9 cellular contexts compared by ENCODE assay signal in genomic region chr14:35401853-35402252, GRCh38. TPM values are rescaled to one million over a fixed set of nuclear protein-coding genes. Genes with fewer than 3 reads are reported as not detected.
DNase-seq lines count a peak whose midpoint lies in the region; ATAC-seq, FAIRE-seq and TF ChIP-seq lines count a peak whose summit lies in the region.
"Had no signal": no experiment of that assay in that cellular context is flagged by ENCODE, and none has a peak within 500 bp of the region (broad histone marks: within the 10 kb centered on the region; RNA-seq: fewer than 3 reads in every experiment).

No MANE protein-coding gene starts in this region.

- ATAC-seq in GM12878 (no peak), HG03175 (IDR thresholded peaks at IDR 0.05; ENCODE audit: unreplicated experiment) (no peak)

- H3K4me1 ChIP-seq in GM12878 (ENCODE audit: control insufficient read depth, insufficient read depth, low read length) (peaks cover 14% of the 10 kb centered on the region), stomach (peaks cover 61 to 77% (median 72%) of the 10 kb centered on the region in 4 donors)

- no peak overlapping the region for H2AFZ ChIP-seq in GM12878 (ENCODE audit: control insufficient read depth, low read depth, low read length)

- POLR2A ChIA-PET in GM12878 (lab: Charles Lee) = interaction anchor here (0.5 to 6.6 kb wide), 10 partner anchors 8 to 113 kb away, joined by 3 to 93 read pairs (median 4); partner anchors contain the start of gene PSMA6

- CTCF ChIA-PET in GM12878 (lab: Yijun Ruan, JAX) = interaction anchor here (0.6 to 24.2 kb wide), 10 partner anchors 16 to 729 kb away, joined by 3 to 438 read pairs (median 16); partner anchors contain the start of gene PSMA6

- H3K9me3 ChIP-seq in GM12878 (replicated peaks; ENCODE audit: control insufficient read depth, insufficient read depth, low read length) (no peaks in the 10 kb centered on the region), stomach (no peaks in the 10 kb centered on the region)

- H3K4me2 ChIP-seq in GM12878 (ENCODE audit: control insufficient read depth, insufficient read depth) = peak overlapping the region; percentile 81

- WGBS in GM12878 (ENCODE audit: insufficient coverage, insufficient replicate concordance, low lambda C conversion rate, missing lambda C conversion rate) = 1% methylated on average over 8 of the region's 8 CpGs
- 9 to 24% (median 17%) methylated on average over 8 of the region's 8 CpGs for WGBS in stomach, 5 donors

- DNase-seq in LNCaP clone FGC (ENCODE audit: low read depth) (no peak), GM12878 (ENCODE audit: low read depth, low spot score) (no peak), kidney tubule cell (ENCODE audit: low spot score) (peak; percentile 27), stomach (no peak), SIG-M5 (lab: John Stamatoyannopoulos, UW) (no peak), germinal center (ENCODE audit: low spot score) (no peak), T1000 (lab: John Stamatoyannopoulos, UW) (no peak)

- H3K9ac ChIP-seq in GM12878 (ENCODE audit: control insufficient read depth, insufficient read depth, low read length) = peak overlapping the region; percentile 94

- H4K20me1 ChIP-seq in GM12878 (ENCODE audit: control insufficient read depth, insufficient read depth) = no peaks in the 10 kb centered on the region; the same call in 1 of the 2 replicates

- TF ChIP-seq CTCF in LNCaP clone FGC (IDR thresholded peaks at IDR 0.05; ENCODE audit: control insufficient read depth, extremely low read depth, insufficient read depth) = no peak
- no peak for TF ChIP-seq CTCF in GM12878 (IDR thresholded peaks at IDR 0.05 in 2 of 3, conservative IDR thresholded peaks at IDR 0.05 in 1 of 3; ENCODE audit: control insufficient read depth in 2 of 3, extremely low read depth in 1 of 3, insufficient read depth in 1 of 3, low read depth in 3 of 3, low read length in 3 of 3)
- TF ChIP-seq CTCF in stomach (IDR thresholded peaks at IDR 0.05) = no peak

- no TSS peak for BruUV-seq in GM12878 (replicated peaks; lab: Mats Ljungman, UMichigan)

- TF ChIP-seq POLR2A in GM12878 (IDR thresholded peaks at IDR 0.05; ENCODE audit: low read depth, low read length) = no peak; the same call in 1 of the 2 replicates
- TF ChIP-seq POLR2A in stomach (IDR thresholded peaks at IDR 0.05) = no peak

- RAD21 ChIA-PET in GM12878 (lab: Charles Lee; ENCODE audit: unreplicated experiment) = interaction anchor here (0.5 to 7.0 kb wide), 18 partner anchors 14 to 837 kb away, joined by 3 to 133 read pairs (median 5); partner anchors contain the start of gene PSMA6

- H3K36me3 ChIP-seq in GM12878 (ENCODE audit: control insufficient read depth in 2 of 2, insufficient read depth in 2 of 2, low read length in 1 of 2) (peaks cover 12 to 20% of the 10 kb centered on the region in 2 experiments), stomach (peaks cover 37 to 48% (median 44%) of the 10 kb centered on the region in 4 donors)

- H3K27ac ChIP-seq in GM12878 (ENCODE audit: control insufficient read depth, insufficient read depth) (peak overlapping the region; percentile 89), stomach (peak overlapping the region; percentile 58 to 100 (median 99))

- H3K27me3 ChIP-seq in GM12878 (replicated peaks in 1 of 2; ENCODE audit: control insufficient read depth in 2 of 2, insufficient read depth in 2 of 2, low read length in 1 of 2) (no peaks in the 10 kb centered on the region), stomach (no peaks in the 10 kb centered on the region)

- peaks cover 40% of the 10 kb centered on the region for H3K79me2 ChIP-seq in GM12878 (ENCODE audit: control insufficient read depth, insufficient read depth, low read length)

- SMC1A ChIA-PET in GM12878 (lab: Charles Lee; ENCODE audit: uncharacterized antibody, unreplicated experiment) = interaction anchor here (0.7 to 7.1 kb wide), 12 partner anchors 9 to 261 kb away, joined by 3 to 108 read pairs (median 6); partner anchors contain the start of gene PSMA6

- no peak for FAIRE-seq in GM12878 (lab: Jason Lieb, UNC)
- FAIRE-seq: H54 had no signal

- TF ChIP-seq RAD21 in GM12878 (IDR thresholded peaks at IDR 0.05; ENCODE audit: insufficient read depth, low read depth, low read length) = no peak

- in situ Hi-C loops in GM12878 (cut with MboI) = loop anchor here (10.0 to 25.0 kb wide), 2 partner anchors 117 to 1065 kb away; no protein-coding TSS in a partner anchor

- intact Hi-C loops in GM12878 (cut with micrococcal nuclease; ENCODE audit: unreplicated experiment) = loop anchor here (5.0 kb wide), 2 partner anchors 70 to 420 kb away; partner anchors contain the start of gene SRP54
- intact Hi-C loops in stomach (cut with DNase I; ENCODE audit: low total_unique reads) = loop anchor here (10.0 kb wide), 2 partner anchors 67 to 107 kb away; partner anchors contain the start of gene PSMA6

- TF ChIP-seq EP300 in GM12878 (IDR thresholded peaks at IDR 0.05; ENCODE audit: borderline replicate concordance in 1 of 2, control insufficient read depth in 1 of 2, low read depth in 2 of 2, low read length in 2 of 2) (no peak), stomach (IDR thresholded peaks at IDR 0.05) (no peak)

- H3K4me3 ChIP-seq in LNCaP clone FGC (ENCODE audit: low read depth, low read length) (peak overlapping the region; percentile 74), GM12878 (peak overlapping the region; percentile 98), stomach (peak overlapping the region; percentile 72 to 97 (median 86))

TF ChIP-seq in GM12878, 131 proteins besides CTCF, POLR2A, EP300 and RAD21:
- no peak for TF ChIP-seq CHD2 (IDR thresholded peaks at IDR 0.05; ENCODE audit: borderline replicate concordance, low read depth, low read length)
- 0 out of 2 replicates have a peak, but pooled peaks have one; percentile 26 for TF ChIP-seq SIN3A (IDR thresholded peaks at IDR 0.05; ENCODE audit: low read depth, low read length)
- TF ChIP-seq CREB1 (IDR thresholded peaks at IDR 0.05; ENCODE audit: low read depth) = peak; percentile 4; the same call in 1 of the 2 replicates
- TF ChIP-seq BMI1 (IDR thresholded peaks at IDR 0.05; ENCODE audit: borderline replicate concordance) = no peak
TF ChIP-seq in GM12878: peak in this region for 2.

RNA-seq across cellular contexts. Expression of gene NFKBIA, which starts 2.7 kb away (rescaled TPM):
- total RNA-seq in GM12878 (2013; cell fraction: nucleolus; rRNA removed) = 374 and 384 TPM in 2 replicates
- total RNA-seq in GM12878 (2014; rRNA removed) (383 and 419 TPM in 2 replicates), GM12878 (2014; rRNA removed; fragmentation: Illumina TruSeq; extraction: Trizol) (278 and 281 TPM in 2 replicates), GM12878 (2021) (303 and 309 TPM in 2 replicates), stomach (100 to 1,000 TPM; 166 to 605 (median 226) TPM)
- polyA plus RNA-seq in GM12878 (2011; ENCODE audit: low read depth) = 104 TPM
- polyA plus RNA-seq in GM12878 (2011; rRNA removed) (149 and 274 TPM in 2 replicates), GM12878 (2014; fragmentation: Illumina TruSeq; extraction: Trizol) (218 and 275 TPM in 2 replicates), GM12878 (2014; fragmentation: Nextera tagmentation; extraction: Ambion mirVana) (100 to 1,000 TPM; 123 to 159 TPM), GM12878 (2014; rRNA removed) (259 and 331 TPM in 2 replicates), GM12878 (2016; fragmentation: Nextera tagmentation; extraction: Ambion mirVana) (100 to 1,000 TPM; 187 to 200 TPM), stomach (100 to 1,000 TPM; 107 to 136 (median 131) TPM)
- 327 and 351 TPM in 2 replicates for polyA plus RNA-seq in GM12878 (2011; cell fraction: cytosol; rRNA removed)
- polyA plus RNA-seq in GM12878 (2011; cell fraction: nucleus; rRNA removed) = 803 and 908 TPM in 2 replicates
- 177 and 183 TPM in 2 replicates for polyA plus RNA-seq in GM12878 (2012)
- 500 and 595 TPM in 2 replicates for polyA minus RNA-seq in GM12878 (2011; rRNA and poly(A)+ RNA removed)
- 230 and 243 TPM in 2 replicates for polyA minus RNA-seq in GM12878 (2011; cell fraction: cytosol; rRNA and poly(A)+ RNA removed)
- 702 and 1,107 TPM in 2 replicates for polyA minus RNA-seq in GM12878 (2011; cell fraction: nucleus; rRNA and poly(A)+ RNA removed)
